ENCODE assay signal across 1 cellular context in the genomic region with DNA sequence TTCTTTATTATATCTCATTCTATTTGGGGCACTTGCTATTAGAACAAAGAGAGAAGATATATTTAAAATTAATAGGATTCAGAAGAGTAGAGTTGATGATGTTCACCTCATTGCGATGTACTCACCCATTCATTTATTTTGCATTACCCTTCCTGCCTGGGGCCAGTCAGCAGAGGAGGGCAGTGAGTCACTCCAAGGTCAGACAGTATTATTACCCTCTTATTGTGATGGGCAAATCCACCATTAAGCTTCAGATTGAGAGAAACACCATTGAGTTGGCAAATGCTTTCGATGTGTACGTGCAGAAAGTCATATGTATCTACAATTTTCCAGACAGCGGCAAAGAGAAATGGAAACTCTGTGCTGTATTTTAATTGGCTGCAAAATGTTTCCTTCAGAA.
TF ChIP-seq lines count a peak whose summit lies in the region.

No MANE protein-coding gene starts in this region.

TF ChIP-seq in GM23338, 12 proteins besides CTCF, POLR2A, EP300 and RAD21 (continued from another document):
- TF ChIP-seq, protein P1, sequence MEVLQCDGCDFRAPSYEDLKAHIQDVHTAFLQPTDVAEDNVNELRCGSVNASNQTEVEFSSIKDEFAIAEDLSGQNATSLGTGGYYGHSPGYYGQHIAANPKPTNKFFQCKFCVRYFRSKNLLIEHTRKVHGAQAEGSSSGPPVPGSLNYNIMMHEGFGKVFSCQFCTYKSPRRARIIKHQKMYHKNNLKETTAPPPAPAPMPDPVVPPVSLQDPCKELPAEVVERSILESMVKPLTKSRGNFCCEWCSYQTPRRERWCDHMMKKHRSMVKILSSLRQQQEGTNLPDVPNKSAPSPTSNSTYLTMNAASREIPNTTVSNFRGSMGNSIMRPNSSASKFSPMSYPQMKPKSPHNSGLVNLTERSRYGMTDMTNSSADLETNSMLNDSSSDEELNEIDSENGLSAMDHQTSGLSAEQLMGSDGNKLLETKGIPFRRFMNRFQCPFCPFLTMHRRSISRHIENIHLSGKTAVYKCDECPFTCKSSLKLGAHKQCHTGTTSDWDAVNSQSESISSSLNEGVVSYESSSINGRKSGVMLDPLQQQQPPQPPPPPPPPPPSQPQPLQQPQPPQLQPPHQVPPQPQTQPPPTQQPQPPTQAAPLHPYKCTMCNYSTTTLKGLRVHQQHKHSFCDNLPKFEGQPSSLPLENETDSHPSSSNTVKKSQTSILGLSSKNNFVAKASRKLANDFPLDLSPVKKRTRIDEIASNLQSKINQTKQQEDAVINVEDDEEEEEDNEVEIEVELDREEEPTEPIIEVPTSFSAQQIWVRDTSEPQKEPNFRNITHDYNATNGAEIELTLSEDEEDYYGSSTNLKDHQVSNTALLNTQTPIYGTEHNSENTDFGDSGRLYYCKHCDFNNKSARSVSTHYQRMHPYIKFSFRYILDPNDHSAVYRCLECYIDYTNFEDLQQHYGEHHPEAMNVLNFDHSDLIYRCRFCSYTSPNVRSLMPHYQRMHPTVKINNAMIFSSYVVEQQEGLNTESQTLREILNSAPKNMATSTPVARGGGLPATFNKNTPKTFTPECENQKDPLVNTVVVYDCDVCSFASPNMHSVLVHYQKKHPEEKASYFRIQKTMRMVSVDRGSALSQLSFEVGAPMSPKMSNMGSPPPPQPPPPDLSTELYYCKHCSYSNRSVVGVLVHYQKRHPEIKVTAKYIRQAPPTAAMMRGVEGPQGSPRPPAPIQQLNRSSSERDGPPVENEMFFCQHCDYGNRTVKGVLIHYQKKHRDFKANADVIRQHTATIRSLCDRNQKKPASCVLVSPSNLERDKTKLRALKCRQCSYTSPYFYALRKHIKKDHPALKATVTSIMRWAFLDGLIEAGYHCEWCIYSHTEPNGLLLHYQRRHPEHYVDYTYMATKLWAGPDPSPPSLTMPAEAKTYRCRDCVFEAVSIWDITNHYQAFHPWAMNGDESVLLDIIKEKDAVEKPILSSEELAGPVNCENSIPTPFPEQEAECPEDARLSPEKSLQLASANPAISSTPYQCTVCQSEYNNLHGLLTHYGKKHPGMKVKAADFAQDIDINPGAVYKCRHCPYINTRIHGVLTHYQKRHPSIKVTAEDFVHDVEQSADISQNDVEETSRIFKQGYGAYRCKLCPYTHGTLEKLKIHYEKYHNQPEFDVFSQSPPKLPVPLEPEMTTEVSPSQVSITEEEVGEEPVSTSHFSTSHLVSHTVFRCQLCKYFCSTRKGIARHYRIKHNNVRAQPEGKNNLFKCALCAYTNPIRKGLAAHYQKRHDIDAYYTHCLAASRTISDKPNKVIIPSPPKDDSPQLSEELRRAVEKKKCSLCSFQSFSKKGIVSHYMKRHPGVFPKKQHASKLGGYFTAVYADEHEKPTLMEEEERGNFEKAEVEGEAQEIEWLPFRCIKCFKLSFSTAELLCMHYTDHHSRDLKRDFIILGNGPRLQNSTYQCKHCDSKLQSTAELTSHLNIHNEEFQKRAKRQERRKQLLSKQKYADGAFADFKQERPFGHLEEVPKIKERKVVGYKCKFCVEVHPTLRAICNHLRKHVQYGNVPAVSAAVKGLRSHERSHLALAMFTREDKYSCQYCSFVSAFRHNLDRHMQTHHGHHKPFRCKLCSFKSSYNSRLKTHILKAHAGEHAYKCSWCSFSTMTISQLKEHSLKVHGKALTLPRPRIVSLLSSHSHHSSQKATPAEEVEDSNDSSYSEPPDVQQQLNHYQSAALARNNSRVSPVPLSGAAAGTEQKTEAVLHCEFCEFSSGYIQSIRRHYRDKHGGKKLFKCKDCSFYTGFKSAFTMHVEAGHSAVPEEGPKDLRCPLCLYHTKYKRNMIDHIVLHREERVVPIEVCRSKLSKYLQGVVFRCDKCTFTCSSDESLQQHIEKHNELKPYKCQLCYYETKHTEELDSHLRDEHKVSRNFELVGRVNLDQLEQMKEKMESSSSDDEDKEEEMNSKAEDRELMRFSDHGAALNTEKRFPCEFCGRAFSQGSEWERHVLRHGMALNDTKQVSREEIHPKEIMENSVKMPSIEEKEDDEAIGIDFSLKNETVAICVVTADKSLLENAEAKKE (CRISPR knock-in tag; IDR thresholded peaks at IDR 0.05): no peak
- no peak for TF ChIP-seq ZNF331 (CRISPR knock-in tag; IDR thresholded peaks at IDR 0.05; ENCODE audit: low read depth)
